In the genomic region with DNA sequence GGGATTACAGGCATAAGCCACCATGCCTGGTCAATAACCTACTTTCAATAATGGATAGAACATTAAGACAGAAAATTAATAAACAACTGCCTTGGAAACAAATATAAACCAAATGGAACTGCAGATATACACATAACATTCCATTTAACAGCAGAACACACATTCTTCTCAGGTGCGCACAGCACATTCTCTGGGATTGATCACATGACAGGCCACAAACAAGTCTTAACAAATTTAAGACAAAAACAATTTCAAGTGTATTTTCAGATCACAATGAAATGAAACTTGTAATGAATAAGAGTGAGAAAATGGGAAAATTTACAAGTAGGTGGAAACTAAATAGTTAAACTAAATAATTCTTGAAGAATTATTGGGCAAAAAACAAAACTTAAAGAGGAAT, we compare ENCODE assay signal across 31 cellular contexts.
"Had no signal": no experiment of that assay in that cellular context is flagged by ENCODE, and none has a peak within 500 bp of the region (broad histone marks: within the 10 kb centered on the region; RNA-seq: fewer than 3 reads in every experiment).

No MANE protein-coding gene starts in this region.

- H3K4me1 ChIP-seq: neural progenitor cell, parathyroid adenoma, psoas muscle, spleen, thyroid gland, tibial nerve, upper lobe of left lung, vagina had no signal

- H3K4me3 ChIP-seq: neural progenitor cell, ovary, psoas muscle, skin epidermis, smooth muscle cell, spleen, thyroid gland, tibial nerve, upper lobe of left lung, vagina had no signal

- H3K4me2 ChIP-seq: neural progenitor cell had no signal

- H3K27ac Mint-ChIP-seq: natural killer cell; nephron; neural progenitor cell; progenitor cell of endocrine pancreas; stimulated activated memory B cell treated with anti-CD40 and anti-IgM and Interleukin-4, amounts not matched to agents 10 μg/mL and 1 μg/mL and 100 μg/mL, for 72 hours; stimulated activated naive CD8-positive, alpha-beta T cell treated with anti-CD3 and anti-CD28 coated beads, Interleukin-15, amount 100 ng/mL, for 72 hours had no signal

- H3K27ac ChIP-seq: neural progenitor cell, ovary, parathyroid adenoma, psoas muscle, skin epidermis, spleen, thoracic aorta, thyroid gland, tibial nerve, upper lobe of left lung, vagina had no signal

- H3K9me3 ChIP-seq: ovary, psoas muscle, thyroid gland, upper lobe of left lung, vagina had no signal

- DNase-seq: natural killer cell; occipital lobe; ovary; posterior cingulate gyrus; right cardiac atrium; spleen; stimulated activated CD4-positive, alpha-beta T cell treated with anti-CD3 and anti-CD28 coated beads, Interleukin-12 subunit alpha, Interleukin-12 subunit beta, amount 100 ng/mL, for 4 hours; stimulated activated CD4-positive, alpha-beta T cell treated with anti-CD3 and anti-CD28 coated beads, Interleukin-1b, Interleukin-23, amount 100 ng/mL, for 48 hours; stimulated activated CD4-positive, alpha-beta T cell treated with anti-CD3 and anti-CD28 coated beads, Interleukin-4, amount 100 ng/mL, for 1 hour; stimulated activated CD4-positive, alpha-beta T cell treated with anti-CD3 and anti-CD28 coated beads, Interleukin-4, amount 100 ng/mL, for 4 hours; stimulated activated CD8-positive, alpha-beta memory T cell treated with anti-CD3 and anti-CD28 coated beads, Interleukin-4, amount 100 ng/mL, for 48 hours; stimulated activated naive CD4-positive, alpha-beta T cell; stimulated activated naive CD8-positive, alpha-beta T cell treated with anti-CD3 and anti-CD28 coated beads, Interleukin-15, amount 100 ng/mL, for 72 hours; stimulated activated naive CD8-positive, alpha-beta T cell treated with anti-CD3 and anti-CD28 coated beads, Interleukin-15, Interleukin-2, amounts not matched to agents 100 U/mL and 50 U/mL, for 24 hours; substantia nigra; thyroid gland; trophoblast cell; upper lobe of left lung had no signal

- H3K9me3 Mint-ChIP-seq: neural progenitor cell; stimulated activated memory B cell treated with anti-CD40 and anti-IgM and Interleukin-4, amounts not matched to agents 10 μg/mL and 1 μg/mL and 100 μg/mL, for 72 hours; stimulated activated naive CD8-positive, alpha-beta T cell treated with anti-CD3 and anti-CD28 coated beads, Interleukin-15, amount 100 ng/mL, for 72 hours had no signal

- ATAC-seq: natural killer cell; psoas muscle; right cardiac atrium; sciatic nerve; stimulated activated memory B cell treated with anti-CD40 and anti-IgM and Interleukin-4, amounts not matched to agents 10 μg/mL and 1 μg/mL and 100 μg/mL, for 72 hours; stimulated activated naive CD8-positive, alpha-beta T cell treated with anti-CD3 and anti-CD28 coated beads, Interleukin-15, amount 100 ng/mL, for 72 hours; stimulated activated naive CD8-positive, alpha-beta T cell treated with anti-CD3 and anti-CD28 coated beads, Interleukin-15, Interleukin-2, amounts not matched to agents 100 U/mL and 50 U/mL, for 24 hours had no signal

- H3K27me3 Mint-ChIP-seq: progenitor cell of endocrine pancreas; stimulated activated memory B cell treated with anti-CD40 and anti-IgM and Interleukin-4, amounts not matched to agents 10 μg/mL and 1 μg/mL and 100 μg/mL, for 72 hours; stimulated activated naive CD8-positive, alpha-beta T cell treated with anti-CD3 and anti-CD28 coated beads, Interleukin-15, amount 100 ng/mL, for 72 hours had no signal

- H2AFZ ChIP-seq: neural progenitor cell, parathyroid adenoma had no signal

- H3K36me3 ChIP-seq: neural progenitor cell, ovary, spleen, thoracic aorta, thyroid gland, tibial nerve, upper lobe of left lung, vagina had no signal

- H3K27me3 ChIP-seq: neural progenitor cell, ovary, spleen, thyroid gland, tibial nerve, upper lobe of left lung, vagina had no signal

- FAIRE-seq: urothelium cell line had no signal

- H3K4me3 Mint-ChIP-seq: natural killer cell; nephron; neural progenitor cell; stimulated activated memory B cell treated with anti-CD40 and anti-IgM and Interleukin-4, amounts not matched to agents 10 μg/mL and 1 μg/mL and 100 μg/mL, for 72 hours; stimulated activated naive CD8-positive, alpha-beta T cell treated with anti-CD3 and anti-CD28 coated beads, Interleukin-15, amount 100 ng/mL, for 72 hours had no signal

- H3K36me3 Mint-ChIP-seq: natural killer cell; neural progenitor cell; stimulated activated memory B cell treated with anti-CD40 and anti-IgM and Interleukin-4, amounts not matched to agents 10 μg/mL and 1 μg/mL and 100 μg/mL, for 72 hours had no signal

- H3K79me2 ChIP-seq: parathyroid adenoma had no signal

- H3K9ac ChIP-seq: neural progenitor cell, parathyroid adenoma had no signal

- H3K4me1 Mint-ChIP-seq: natural killer cell; nephron; neural progenitor cell; stimulated activated memory B cell treated with anti-CD40 and anti-IgM and Interleukin-4, amounts not matched to agents 10 μg/mL and 1 μg/mL and 100 μg/mL, for 72 hours; stimulated activated naive CD8-positive, alpha-beta T cell treated with anti-CD3 and anti-CD28 coated beads, Interleukin-15, amount 100 ng/mL, for 72 hours had no signal
